Comparison of ENCODE assay signal across 19 cellular contexts in the genomic region with DNA sequence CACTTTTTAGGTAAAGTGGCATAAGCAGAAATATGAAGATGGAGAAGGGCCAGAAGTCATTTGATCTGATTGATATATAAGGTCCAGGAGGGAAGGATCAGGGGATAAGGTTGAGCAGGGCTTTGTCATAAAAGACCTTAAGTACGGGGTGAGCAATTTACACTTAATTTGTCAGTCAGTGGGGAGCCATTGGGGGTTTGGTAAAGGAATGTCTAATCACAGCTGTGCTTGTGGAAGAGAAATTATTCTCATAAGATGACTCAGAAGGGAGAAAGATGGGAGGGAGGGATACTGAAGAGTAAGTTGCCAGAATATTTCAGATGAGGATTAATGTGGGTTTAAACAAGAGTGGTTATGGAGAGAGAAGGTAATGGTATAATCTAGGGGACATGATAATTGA.
"Had no signal": no experiment of that assay in that cellular context is flagged by ENCODE, and none has a peak within 500 bp of the region (broad histone marks: within the 10 kb centered on the region; RNA-seq: fewer than 3 reads in every experiment).

No MANE protein-coding gene starts in this region.

- H3K9ac ChIP-seq: KMS-11 had no signal

- H3K36me3 ChIP-seq: SJSA1 had no signal

- H3K4me2 ChIP-seq: KMS-11 had no signal

- H3K4me3 ChIP-seq: K562, SJSA1, SK-N-MC had no signal

- H3K27ac Mint-ChIP-seq: IgD-negative memory B cell had no signal

- H3K4me3 Mint-ChIP-seq: IgD-negative memory B cell had no signal

- H3K27ac ChIP-seq: HL-60, KMS-11, SJSA1, SK-N-MC had no signal

- ATAC-seq: K562 had no signal

- H3K36me3 Mint-ChIP-seq: IgD-negative memory B cell had no signal

- H3K9me3 ChIP-seq: SJSA1 had no signal

- H3K4me1 ChIP-seq: SJSA1 had no signal

- DNase-seq: Kasumi-1, MM.1S, NCI-H1092 treated with DMSO at 0.1 percent for 48 hours, NCI-H1436, NCI-H187, NCI-H2029, NCI-H2171 treated with DMSO at 0.1 percent for 48 hours, NCI-H524, NCI-H526 treated with DMSO at 0.1 percent for 48 hours, NCI-H774, Right ventricle myocardium superior, RPMI8226, SIG-M5 had no signal

- H3K27me3 ChIP-seq: SJSA1 had no signal
